In genomic region chr9:71909887-71910601, GRCh38 we compare ENCODE assay signal across 1 cellular context.
TF ChIP-seq lines count a peak whose summit lies in the region.

No MANE protein-coding gene starts in this region.

TF ChIP-seq in HEK293, 187 proteins besides CTCF, POLR2A, EP300 and RAD21 (continued from another document):
- no peak for TF ChIP-seq ZNF26 (tag by site-specific recombination; IDR thresholded peaks at IDR 0.05)
- TF ChIP-seq ELK4 (IDR thresholded peaks at IDR 0.05; ENCODE audit: borderline replicate concordance, low read depth, low read length) = no peak
- no peak for TF ChIP-seq PRDM4 (tag by site-specific recombination; IDR thresholded peaks at IDR 0.05)
- no peak for TF ChIP-seq SCRT2 (tag by site-specific recombination; IDR thresholded peaks at IDR 0.05)
- TF ChIP-seq PRDM10 (tag by site-specific recombination; IDR thresholded peaks at IDR 0.05) = peak; percentile 66
- TF ChIP-seq ZNF610 (tag by site-specific recombination; IDR thresholded peaks at IDR 0.05; ENCODE audit: borderline replicate concordance) = no peak
- TF ChIP-seq WT1 (tag by site-specific recombination; IDR thresholded peaks at IDR 0.05) = no peak
- no peak for TF ChIP-seq ZNF768 (tag by site-specific recombination; IDR thresholded peaks at IDR 0.05)
- no peak for TF ChIP-seq ZBTB10 (tag by site-specific recombination; IDR thresholded peaks at IDR 0.05)
- TF ChIP-seq ZNF223 (tag by site-specific recombination; IDR thresholded peaks at IDR 0.05) = no peak
- no peak for TF ChIP-seq ZNF114 (tag by site-specific recombination; IDR thresholded peaks at IDR 0.05)
- no peak for TF ChIP-seq ZNF324 (tag by site-specific recombination; IDR thresholded peaks at IDR 0.05)
- TF ChIP-seq REPIN1 (tag by site-specific recombination; IDR thresholded peaks at IDR 0.05; ENCODE audit: low read depth) = no peak
- no peak for TF ChIP-seq ATF2 (tag by site-specific recombination; IDR thresholded peaks at IDR 0.05; ENCODE audit: low read depth)
- no peak for TF ChIP-seq ZNF670 (tag by site-specific recombination; IDR thresholded peaks at IDR 0.05; ENCODE audit: low read depth)
- TF ChIP-seq ZNF121 (tag by site-specific recombination; IDR thresholded peaks at IDR 0.05) = no peak
- TF ChIP-seq ZXDB (tag by site-specific recombination; IDR thresholded peaks at IDR 0.05) = peak; percentile 22; the same call in 1 of the 2 replicates
- TF ChIP-seq ZNF843 (tag by site-specific recombination; IDR thresholded peaks at IDR 0.05) = no peak
- no peak for TF ChIP-seq BCL11B (tag by site-specific recombination; IDR thresholded peaks at IDR 0.05; ENCODE audit: low read depth)
- no peak for TF ChIP-seq BCL11A (tag by site-specific recombination; IDR thresholded peaks at IDR 0.05; ENCODE audit: low read depth)
- no peak for TF ChIP-seq ZNF292 (tag by site-specific recombination; IDR thresholded peaks at IDR 0.05; ENCODE audit: borderline replicate concordance, low read depth)
- no peak for TF ChIP-seq ZNF37A (tag by site-specific recombination; IDR thresholded peaks at IDR 0.05)
- TF ChIP-seq ZNF692 (tag by site-specific recombination; IDR thresholded peaks at IDR 0.05) = no peak
- no peak for TF ChIP-seq ZNF394 (tag by site-specific recombination; IDR thresholded peaks at IDR 0.05; ENCODE audit: borderline replicate concordance)
- TF ChIP-seq ZNF350 (tag by site-specific recombination; IDR thresholded peaks at IDR 0.05) = no peak
- TF ChIP-seq ZFHX2 (tag by site-specific recombination; conservative IDR thresholded peaks at IDR 0.05) = no peak
- no peak for TF ChIP-seq ZNF654 (tag by site-specific recombination; IDR thresholded peaks at IDR 0.05; ENCODE audit: low read depth)
- TF ChIP-seq KLF9 (tag by site-specific recombination; IDR thresholded peaks at IDR 0.05; ENCODE audit: low read depth) = no peak
- no peak for TF ChIP-seq ZNF354C (tag by site-specific recombination; IDR thresholded peaks at IDR 0.05; ENCODE audit: borderline replicate concordance, low read depth)
